18 cellular contexts compared by ENCODE assay signal in genomic region chr6:75946146-75946831, GRCh38.
DNase-seq lines count a peak whose midpoint lies in the region; ATAC-seq and TF ChIP-seq lines count a peak whose summit lies in the region.
"Had no signal": no experiment of that assay in that cellular context is flagged by ENCODE, and none has a peak within 500 bp of the region (broad histone marks: within the 10 kb centered on the region; RNA-seq: fewer than 3 reads in every experiment).

No MANE protein-coding gene starts in this region.

- TF ChIP-seq POLR2A in Raji (IDR thresholded peaks at IDR 0.05; ENCODE audit: insufficient read depth, low read depth, low read length) (peak; percentile 34; the same call in 1 of the 2 replicates), heart left ventricle (IDR thresholded peaks at IDR 0.05) (no peak)

- intact Hi-C loops in heart left ventricle (cut with DNase I): loop anchor here in 1 of 10 donors (10.0 kb wide), 1 partner anchor 919 kb away; no protein-coding TSS in a partner anchor

- peaks cover 0 to 1% (median 0%) of the 10 kb centered on the region in 12 donors for H3K4me1 ChIP-seq in heart left ventricle
- H3K4me1 ChIP-seq: colonic mucosa had no signal

- ATAC-seq in GM18511 (IDR thresholded peaks at IDR 0.05; ENCODE audit: unreplicated experiment): peak; percentile 70
- ATAC-seq in GM19467 (IDR thresholded peaks at IDR 0.05; ENCODE audit: unreplicated experiment): peak; percentile 62
- ATAC-seq in HG03039 (IDR thresholded peaks at IDR 0.05; ENCODE audit: unreplicated experiment): peak; percentile 40
- no peak for ATAC-seq in HG03280 (IDR thresholded peaks at IDR 0.05; ENCODE audit: unreplicated experiment)
- ATAC-seq in heart left ventricle: no peak
- ATAC-seq: K562; stimulated activated naive CD8-positive, alpha-beta T cell treated with anti-CD3 and anti-CD28 coated beads, Interleukin-15, amount 100 ng/mL, for 72 hours had no signal

- no peaks in the 10 kb centered on the region for H3K36me3 ChIP-seq in heart left ventricle
- H3K36me3 ChIP-seq: colonic mucosa had no signal

- WGBS in heart left ventricle, 4 donors: 60 to 64% (median 62%) methylated on average over 4 of the region's 4 CpGs

- H3K9me3 ChIP-seq in heart left ventricle: no peaks in the 10 kb centered on the region
- H3K9me3 ChIP-seq: colonic mucosa had no signal

- TF ChIP-seq CTCF in heart left ventricle (IDR thresholded peaks at IDR 0.05): no peak

- no peaks in the 10 kb centered on the region for H3K27me3 ChIP-seq in heart left ventricle
- H3K27me3 ChIP-seq: colonic mucosa had no signal

- no peak overlapping the region for H3K27ac ChIP-seq in heart left ventricle
- H3K27ac ChIP-seq: colonic mucosa had no signal

- H3K4me3 ChIP-seq in heart left ventricle: no peak overlapping the region
- H3K4me3 ChIP-seq: colonic mucosa, K562, lung had no signal

- no peak for DNase-seq in heart left ventricle
- DNase-seq in DMS114 treated with DMSO at 0.1 percent for 48 hours (lab: John Stamatoyannopoulos, UW; ENCODE audit: unreplicated experiment): no peak
- DNase-seq in A172 (ENCODE audit: low spot score): no peak
- DNase-seq: activated CD8-positive, alpha-beta memory T cell treated with anti-CD3 and anti-CD28 coated beads, Interleukin-2, amount 50 U/mL, for 4 hours; activated naive CD4-positive, alpha-beta T cell treated with anti-CD3 and anti-CD28 coated beads for 36 hours; colonic mucosa; naive B cell; NCI-H1092 treated with DMSO at 0.1 percent for 48 hours; SIG-M5; stimulated activated naive CD8-positive, alpha-beta T cell treated with anti-CD3 and anti-CD28 coated beads, Interleukin-15, amount 100 ng/mL, for 72 hours; T-helper 2 cell had no signal

Comparison
In these comparisons a context has a peak if more than half of its experiments do, and no peak if none do; other contexts are left out.
1. ATAC-seq: peak in GM18511 (single experiment), GM19467 (single experiment) and HG03039 (single experiment); none in HG03280 (single experiment) and heart left ventricle (0 of 4).